11 cellular contexts compared by ENCODE assay signal in genomic region chr1:46043491-46044017, GRCh38.
DNase-seq lines count a peak whose midpoint lies in the region; ATAC-seq and TF ChIP-seq lines count a peak whose summit lies in the region.
"Had no signal": no experiment of that assay in that cellular context is flagged by ENCODE, and none has a peak within 500 bp of the region (broad histone marks: within the 10 kb centered on the region; RNA-seq: fewer than 3 reads in every experiment).

No MANE protein-coding gene starts in this region.

- H3K9me3 Mint-ChIP-seq in activated B cell treated with CpG ODN at 0.5 μM for 24 hours = no peaks in the 10 kb centered on the region
- H3K9me3 Mint-ChIP-seq in activated T-helper 2 cell treated with anti-CD3 and anti-CD28 coated beads, Interferon-gamma antibody, Interleukin-2, Interleukin-4, amounts not matched to agents 10 μg/mL and 5 μg/mL and 100 μg/mL, durations not matched to agents 14 hours and 24 hours and 36 hours = no peaks in the 10 kb centered on the region

- peak; percentile 81 for ATAC-seq in GM19468 (IDR thresholded peaks at IDR 0.05; ENCODE audit: extremely low read depth, unreplicated experiment)
- ATAC-seq in HG03378 (IDR thresholded peaks at IDR 0.05; ENCODE audit: unreplicated experiment) = peak; percentile 83
- peak; percentile 100 for ATAC-seq in activated B cell treated with CpG ODN at 0.5 μM for 24 hours (ENCODE audit: low read depth)

- intact Hi-C loops in activated B cell treated with CpG ODN at 0.5 μM for 24 hours (cut with micrococcal nuclease) = loop anchor here (1.0 to 2.0 kb wide), 3 partner anchors 89 to 297 kb away; partner anchors contain the start of genes LRRC41, NSUN4, PIK3R3 and UQCRH
- intact Hi-C loops in activated T-helper 2 cell treated with anti-CD3 and anti-CD28 coated beads, Interferon-gamma antibody, Interleukin-2, Interleukin-4, amounts not matched to agents 10 μg/mL and 5 μg/mL and 100 μg/mL, durations not matched to agents 14 hours and 24 hours and 36 hours (cut with micrococcal nuclease) = no loop called here

- H3K36me3 Mint-ChIP-seq in activated B cell treated with CpG ODN at 0.5 μM for 24 hours (ENCODE audit: low read depth) = no peaks in the 10 kb centered on the region
- H3K36me3 Mint-ChIP-seq in activated T-helper 2 cell treated with anti-CD3 and anti-CD28 coated beads, Interferon-gamma antibody, Interleukin-2, Interleukin-4, amounts not matched to agents 10 μg/mL and 5 μg/mL and 100 μg/mL, durations not matched to agents 14 hours and 24 hours and 36 hours (ENCODE audit: low read depth) = no peaks in the 10 kb centered on the region

- H3K4me1 Mint-ChIP-seq in activated B cell treated with CpG ODN at 0.5 μM for 24 hours = peaks cover 39% of the 10 kb centered on the region
- peaks cover 4% of the 10 kb centered on the region for H3K4me1 Mint-ChIP-seq in activated T-helper 2 cell treated with anti-CD3 and anti-CD28 coated beads, Interferon-gamma antibody, Interleukin-2, Interleukin-4, amounts not matched to agents 10 μg/mL and 5 μg/mL and 100 μg/mL, durations not matched to agents 14 hours and 24 hours and 36 hours (ENCODE audit: low read depth)

- no peaks in the 10 kb centered on the region for H3K27me3 Mint-ChIP-seq in activated B cell treated with CpG ODN at 0.5 μM for 24 hours
- peaks cover under 1% of the 10 kb centered on the region for H3K27me3 Mint-ChIP-seq in activated T-helper 2 cell treated with anti-CD3 and anti-CD28 coated beads, Interferon-gamma antibody, Interleukin-2, Interleukin-4, amounts not matched to agents 10 μg/mL and 5 μg/mL and 100 μg/mL, durations not matched to agents 14 hours and 24 hours and 36 hours (ENCODE audit: low read depth)

- TF ChIP-seq CTCF in activated B cell treated with CpG ODN at 0.5 μM for 24 hours (IDR thresholded peaks at IDR 0.05) (no peak), coronary artery (IDR thresholded peaks at IDR 0.05) (no peak)

- DNase-seq in ELF-1 (ENCODE audit: low read depth, low spot score) = peak; percentile 94
- peak; percentile 36 for DNase-seq in activated B cell treated with CpG ODN at 0.5 μM for 24 hours
- no peak for DNase-seq in activated T-helper 2 cell treated with anti-CD3 and anti-CD28 coated beads, Interferon-gamma antibody, Interleukin-2, Interleukin-4, amounts not matched to agents 10 μg/mL and 5 μg/mL and 100 μg/mL, durations not matched to agents 14 hours and 24 hours and 36 hours (ENCODE audit: low spot score)
- DNase-seq in coronary artery (ENCODE audit: low spot score) = no peak
- DNase-seq in activated T-cell treated with anti-CD3 and anti-CD28 coated beads, Interleukin-2, amount 50 U/mL, for 1 hour = no peak
- no peak for DNase-seq in central memory CD4-positive, alpha-beta T cell
- DNase-seq: cortex of kidney, DND-41 had no signal

- no peak overlapping the region for H3K4me3 ChIP-seq in coronary artery
- H3K4me3 ChIP-seq: SJSA1 had no signal

- CTCF ChIA-PET in activated B cell treated with CpG ODN at 0.5 μM for 24 hours (lab: Charles Lee) = no interaction called here

- peak overlapping the region; percentile 56 for H3K4me3 Mint-ChIP-seq in activated B cell treated with CpG ODN at 0.5 μM for 24 hours
- H3K4me3 Mint-ChIP-seq in activated T-helper 2 cell treated with anti-CD3 and anti-CD28 coated beads, Interferon-gamma antibody, Interleukin-2, Interleukin-4, amounts not matched to agents 10 μg/mL and 5 μg/mL and 100 μg/mL, durations not matched to agents 14 hours and 24 hours and 36 hours (ENCODE audit: low read depth) = no peak overlapping the region

- H3K27ac ChIP-seq in coronary artery = no peak overlapping the region
- H3K27ac ChIP-seq: SJSA1 had no signal

- POLR2A ChIA-PET in activated B cell treated with CpG ODN at 0.5 μM for 24 hours (lab: Charles Lee) = interaction anchor here (0.6 kb wide), 1 partner anchor 293 kb away, joined by 3 read pairs; the partner anchor contains the start of gene IPP

- peak overlapping the region; percentile 80 for H3K27ac Mint-ChIP-seq in activated B cell treated with CpG ODN at 0.5 μM for 24 hours
- no peak overlapping the region for H3K27ac Mint-ChIP-seq in activated T-helper 2 cell treated with anti-CD3 and anti-CD28 coated beads, Interferon-gamma antibody, Interleukin-2, Interleukin-4, amounts not matched to agents 10 μg/mL and 5 μg/mL and 100 μg/mL, durations not matched to agents 14 hours and 24 hours and 36 hours

Comparison
In these comparisons a context has a peak if more than half of its experiments do, and no peak if none do; other contexts are left out.
1. DNase-seq: peak in ELF-1 (single experiment) and activated B cell treated with CpG ODN at 0.5 μM for 24 hours (single experiment); none in activated T-helper 2 cell treated with anti-CD3 and anti-CD28 coated beads, Interferon-gamma antibody, Interleukin-2, Interleukin-4, amounts not matched to agents 10 μg/mL and 5 μg/mL and 100 μg/mL, durations not matched to agents 14 hours and 24 hours and 36 hours (single experiment), coronary artery (single experiment), activated T-cell treated with anti-CD3 and anti-CD28 coated beads, Interleukin-2, amount 50 U/mL, for 1 hour (single experiment) and central memory CD4-positive, alpha-beta T cell (single experiment).
2. Peak in every context shown above with its lines, with median percentiles within 50 percentile points of each other: ATAC-seq.